8 cellular contexts compared by ENCODE assay signal in genomic region chr3:15601399-15602145, GRCh38. TPM values are rescaled to one million over a fixed set of nuclear protein-coding genes. Genes with fewer than 3 reads are reported as not detected.
A peak's percentile ranks its signal among the peaks of the same experiment; 100 is the strongest.
DNase-seq lines count a peak whose midpoint lies in the region; ATAC-seq and TF ChIP-seq lines count a peak whose summit lies in the region.

Gene BTD, plus strand, starts transcription at chr3:15601745. Its CDS starts 33,695 bp downstream, at chr3:15635440.
Gene HACL1, minus strand, starts transcription at chr3:15601569. Its CDS starts 106 bp downstream, at chr3:15601463.

- H3K4me3 Mint-ChIP-seq in IgD-negative memory B cell, result peak within 1 kb of the TSS; percentile 93 to 100 (median 97)
- H3K4me3 Mint-ChIP-seq in natural killer cell treated with Interleukin-12 subunit alpha and Interleukin-12 subunit beta and Interleukin-15 and Interleukin-18, amount 100 ng/mL, for 72 hours, result peak within 1 kb of the TSS; percentile 100

- DNase-seq in COLO829 (ENCODE audit: low spot score) (peak; percentile 87), activated T-cell treated with anti-CD3 and anti-CD28 coated beads for 4 hours (peak; percentile 99), fibroblast of gingiva (ENCODE audit: low read depth) (peak; percentile 98), stomach (peak; percentile 97)
- peak; percentile 99 for DNase-seq in natural killer cell treated with Interleukin-12 subunit alpha and Interleukin-12 subunit beta and Interleukin-15 and Interleukin-18, amount 100 ng/mL, for 72 hours (ENCODE audit: low spot score)
- no peak for DNase-seq in NK-92 treated with Interleukin-12 subunit alpha and Interleukin-12 subunit beta, amount 100 ng/mL, for 24 hours (lab: John Stamatoyannopoulos, UW)

- no peaks in the 10 kb centered on the region for H3K27me3 ChIP-seq in stomach

- WGBS in stomach, 5 donors, result 0 to 1% (median 0%) methylated on average over 45 to 61 of the region's 61 CpGs

- intact Hi-C loops in stomach (cut with DNase I; ENCODE audit: low total_unique reads), result no loop called here

- no peaks in the 10 kb centered on the region for H3K9me3 ChIP-seq in stomach

- H3K4me1 ChIP-seq in stomach, result peaks cover 26 to 57% (median 38%) of the 10 kb centered on the region in 4 donors

- peak in 2 of 7 experiments; percentile 28 to 42 for TF ChIP-seq CTCF in stomach (IDR thresholded peaks at IDR 0.05)

- peaks cover 0 to 2% (median 0%) of the 10 kb centered on the region in 3 donors for H3K9me3 Mint-ChIP-seq in IgD-negative memory B cell
- no peaks in the 10 kb centered on the region for H3K9me3 Mint-ChIP-seq in natural killer cell treated with Interleukin-12 subunit alpha and Interleukin-12 subunit beta and Interleukin-15 and Interleukin-18, amount 100 ng/mL, for 72 hours

- peak in 2 of 4 donors; percentile 50 to 63 for TF ChIP-seq POLR2A in stomach (IDR thresholded peaks at IDR 0.05)

- H3K4me1 Mint-ChIP-seq in IgD-negative memory B cell, result peaks cover 20 to 35% (median 31%) of the 10 kb centered on the region in 3 donors
- peaks cover 40 to 49% of the 10 kb centered on the region in 2 donors for H3K4me1 Mint-ChIP-seq in natural killer cell treated with Interleukin-12 subunit alpha and Interleukin-12 subunit beta and Interleukin-15 and Interleukin-18, amount 100 ng/mL, for 72 hours (ENCODE audit: low read depth in 2 of 2)

- peaks cover 0 to 32% (median 29%) of the 10 kb centered on the region in 4 donors for H3K36me3 ChIP-seq in stomach

- no peak for TF ChIP-seq EP300 in stomach (IDR thresholded peaks at IDR 0.05)

- peak within 1 kb of the TSS; percentile 73 to 95 (median 93) for H3K27ac ChIP-seq in stomach

- H3K4me3 ChIP-seq in stomach, result peak within 1 kb of the TSS; percentile 84 to 98 (median 88)

- peak; percentile 93 for ATAC-seq in GM21526 (IDR thresholded peaks at IDR 0.05; ENCODE audit: low FRiP score, unreplicated experiment)
- peak; percentile 96 for ATAC-seq in natural killer cell treated with Interleukin-12 subunit alpha and Interleukin-12 subunit beta and Interleukin-15 and Interleukin-18, amount 100 ng/mL, for 72 hours

- no peaks in the 10 kb centered on the region for H3K27me3 Mint-ChIP-seq in IgD-negative memory B cell
- H3K27me3 Mint-ChIP-seq in natural killer cell treated with Interleukin-12 subunit alpha and Interleukin-12 subunit beta and Interleukin-15 and Interleukin-18, amount 100 ng/mL, for 72 hours, result no peaks in the 10 kb centered on the region

- peaks cover 9% of the 10 kb centered on the region for H3K36me3 Mint-ChIP-seq in IgD-negative memory B cell
- peaks cover 23% of the 10 kb centered on the region for H3K36me3 Mint-ChIP-seq in natural killer cell treated with Interleukin-12 subunit alpha and Interleukin-12 subunit beta and Interleukin-15 and Interleukin-18, amount 100 ng/mL, for 72 hours

- peak within 1 kb of the TSS; percentile 95 to 99 (median 97) for H3K27ac Mint-ChIP-seq in IgD-negative memory B cell
- H3K27ac Mint-ChIP-seq in natural killer cell treated with Interleukin-12 subunit alpha and Interleukin-12 subunit beta and Interleukin-15 and Interleukin-18, amount 100 ng/mL, for 72 hours, result peak within 1 kb of the TSS; percentile 96 to 98

RNA-seq across cellular contexts. Expression of gene BTD, which starts in this region (rescaled TPM):
- polyA plus RNA-seq in IgD-negative memory B cell, result 13.0 TPM
- total RNA-seq in natural killer cell treated with Interleukin-12 subunit alpha and Interleukin-12 subunit beta and Interleukin-15 and Interleukin-18, amount 100 ng/mL, for 72 hours, result 1 to 10 TPM; 6.8 to 8.3 TPM
- 100 to 1,000 TPM in 1 of 5 donors, 10 to 100 TPM in 3, 1 to 10 TPM in 1; 2.9 to 102 (median 23.0) TPM for total RNA-seq in stomach
- 10 to 100 TPM in 2 of 3 donors, 1 to 10 TPM in 1; 8.1 to 12.5 (median 10.3) TPM for polyA plus RNA-seq in stomach

RNA-seq across cellular contexts. Expression of gene HACL1, which starts in this region (rescaled TPM):
- 32.0 TPM for polyA plus RNA-seq in IgD-negative memory B cell
- total RNA-seq in natural killer cell treated with Interleukin-12 subunit alpha and Interleukin-12 subunit beta and Interleukin-15 and Interleukin-18, amount 100 ng/mL, for 72 hours, result 10 to 100 TPM; 24.4 to 28.0 TPM
- total RNA-seq in stomach, result 10 to 100 TPM; 18.1 to 46.7 (median 34.1) TPM
- 10 to 100 TPM; 13.9 to 21.7 (median 14.7) TPM for polyA plus RNA-seq in stomach
